ENCODE assay signal across 20 cellular contexts in genomic region chr18:36322734-36323133, GRCh38. TPM values are rescaled to one million over a fixed set of nuclear protein-coding genes. Genes with fewer than 3 reads are reported as not detected.
A peak's percentile ranks its signal among the peaks of the same experiment; 100 is the strongest.
DNase-seq lines count a peak whose midpoint lies in the region; TF ChIP-seq lines count a peak whose summit lies in the region.
"Had no signal": no experiment of that assay in that cellular context is flagged by ENCODE, and none has a peak within 500 bp of the region (broad histone marks: within the 10 kb centered on the region; RNA-seq: fewer than 3 reads in every experiment).

No MANE protein-coding gene starts in this region.

- H4K91ac ChIP-seq in neuronal stem cell (ENCODE audit: low read depth, low read length, poor library complexity) = no peak overlapping the region

- TF ChIP-seq CTCF in coronary artery (IDR thresholded peaks at IDR 0.05) (no peak), cardiac muscle cell (IDR thresholded peaks at IDR 0.05; ENCODE audit: low read depth, low read length) (no peak), right atrium auricular region (IDR thresholded peaks at IDR 0.05) (no peak), WERI-Rb-1 (IDR thresholded peaks at IDR 0.05; ENCODE audit: low read depth, low read length) (no peak)

- H3K27ac ChIP-seq in coronary artery = no peak overlapping the region
- peak overlapping the region; percentile 94 for H3K27ac ChIP-seq in cardiac muscle cell
- no peak overlapping the region for H3K27ac ChIP-seq in right atrium auricular region
- H3K27ac ChIP-seq in neuronal stem cell (replicated peaks; ENCODE audit: low read length) = no peak overlapping the region
- no peak overlapping the region for H3K27ac ChIP-seq in WERI-Rb-1

- H2BK120ac ChIP-seq in neuronal stem cell (ENCODE audit: low read depth, low read length) = no peak overlapping the region

- H3K4me2 ChIP-seq in neuronal stem cell (ENCODE audit: insufficient read depth, low read length, poor library complexity, severe bottlenecking) = no peak overlapping the region
- H3K4me2 ChIP-seq: GM23338 had no signal

- H2AK5ac ChIP-seq in neuronal stem cell (ENCODE audit: low read depth, low read length) = no peak overlapping the region

- H2AFZ ChIP-seq in neuronal stem cell (ENCODE audit: low read length) = no peak overlapping the region
- H2AFZ ChIP-seq: GM23338 had no signal

- DNase-seq in coronary artery (ENCODE audit: low spot score) (peak; percentile 36), cardiac muscle cell (ENCODE audit: low read depth in 1 of 2, low spot score in 1 of 2) (no peak), right atrium auricular region (ENCODE audit: low spot score) (peak; percentile 28), neuronal stem cell (ENCODE audit: low spot score) (no peak), WERI-Rb-1 (no peak), iPS-NIHi11 (ENCODE audit: low spot score) (no peak), globus pallidus (ENCODE audit: low spot score) (no peak)
- DNase-seq: ACHN; BE2C; C1 segment of cervical spinal cord; CD4-positive, CD25-positive, alpha-beta regulatory T cell; CD8-positive, alpha-beta memory T cell; COR-L47; DMS 273 treated with DMSO at 0.1 percent for 48 hours; DND-41; EL; H7 had no signal

- no peak overlapping the region for H2BK5ac ChIP-seq in neuronal stem cell (ENCODE audit: low read length)

- no peaks in the 10 kb centered on the region for H3K27me3 ChIP-seq in cardiac muscle cell
- no peaks in the 10 kb centered on the region for H3K27me3 ChIP-seq in right atrium auricular region
- H3K27me3 ChIP-seq in neuronal stem cell (ENCODE audit: control insufficient read depth in 3 of 3, insufficient read depth in 3 of 3, low read depth in 1 of 3, low read length in 3 of 3) = no peaks in the 10 kb centered on the region
- H3K27me3 ChIP-seq in WERI-Rb-1 (ENCODE audit: insufficient read depth, low read depth, severe bottlenecking) = no peaks in the 10 kb centered on the region
- H3K27me3 ChIP-seq: BE2C had no signal

- H3K79me1 ChIP-seq in neuronal stem cell (ENCODE audit: low read depth, low read length) = peaks cover 9% of the 10 kb centered on the region

- H3K9ac ChIP-seq in neuronal stem cell (ENCODE audit: low read depth, low read length, poor library complexity) = no peak overlapping the region

- H3K4me1 ChIP-seq in cardiac muscle cell (ENCODE audit: low read depth) = peaks cover 49% of the 10 kb centered on the region
- peaks cover 0 to 46% of the 10 kb centered on the region in 2 donors for H3K4me1 ChIP-seq in right atrium auricular region
- H3K4me1 ChIP-seq in neuronal stem cell (ENCODE audit: control insufficient read depth in 2 of 2, insufficient read depth in 1 of 2, low read depth in 1 of 2, low read length in 2 of 2) = peaks cover 0 to 7% of the 10 kb centered on the region in 2 donors
- H3K4me1 ChIP-seq: BE2C had no signal

- H3K4ac ChIP-seq in neuronal stem cell (ENCODE audit: low read length) = no peak overlapping the region

- WGBS in neuronal stem cell (ENCODE audit: extremely low coverage in 2 of 2, insufficient read length in 2 of 2, insufficient replicate concordance in 1 of 2), 2 donors = no CpG with 5 or more reads among the region's 4 CpGs

- H3K36me3 ChIP-seq in cardiac muscle cell (no peaks in the 10 kb centered on the region), right atrium auricular region (no peaks in the 10 kb centered on the region), neuronal stem cell (replicated peaks in 1 of 2; ENCODE audit: control insufficient read depth in 2 of 2, insufficient read depth in 2 of 2, low read length in 2 of 2) (peaks cover 0 to 8% of the 10 kb centered on the region in 2 donors), WERI-Rb-1 (no peaks in the 10 kb centered on the region)
- H3K36me3 ChIP-seq: BE2C had no signal

- H3K9me3 ChIP-seq in cardiac muscle cell (ENCODE audit: low read depth) = peaks cover 3% of the 10 kb centered on the region
- H3K9me3 ChIP-seq in right atrium auricular region = peaks cover 0 to 7% of the 10 kb centered on the region in 2 donors
- H3K9me3 ChIP-seq in neuronal stem cell (replicated peaks in 1 of 2; ENCODE audit: control insufficient read depth in 2 of 2, insufficient read depth in 1 of 2, low read depth in 1 of 2, low read length in 2 of 2) = peaks cover 0 to 6% of the 10 kb centered on the region in 2 donors
- peaks cover 5% of the 10 kb centered on the region for H3K9me3 ChIP-seq in WERI-Rb-1 (ENCODE audit: severe bottlenecking)
- H3K9me3 ChIP-seq: BE2C had no signal

- no peak overlapping the region for H3K14ac ChIP-seq in neuronal stem cell (ENCODE audit: low read length)

- H3K18ac ChIP-seq in neuronal stem cell (ENCODE audit: low read length) = peak overlapping the region; percentile 13

- H2BK12ac ChIP-seq in neuronal stem cell (ENCODE audit: low read length) = no peak overlapping the region

- H4K8ac ChIP-seq in neuronal stem cell (ENCODE audit: low read depth, low read length) = no peak overlapping the region

- H3K4me3 ChIP-seq in coronary artery = no peak overlapping the region
- no peak overlapping the region for H3K4me3 ChIP-seq in cardiac muscle cell
- no peak overlapping the region for H3K4me3 ChIP-seq in right atrium auricular region
- H3K4me3 ChIP-seq in neuronal stem cell (ENCODE audit: low read length in 2 of 2) = no peak overlapping the region
- no peak overlapping the region for H3K4me3 ChIP-seq in WERI-Rb-1 (ENCODE audit: low read depth, low read length)
- H3K4me3 ChIP-seq: GM23338 had no signal

- H2BK15ac ChIP-seq in neuronal stem cell (ENCODE audit: low read length) = no peak overlapping the region

- H3K23ac ChIP-seq in neuronal stem cell (ENCODE audit: low read depth, low read length, poor library complexity) = peak overlapping the region; percentile 53

RNA-seq across cellular contexts. Expression of gene FHOD3, which starts 25.2 kb away (rescaled TPM):
- total RNA-seq in cardiac muscle cell (262 and 347 TPM in 2 replicates), right atrium auricular region (100 to 1,000 TPM in 1 of 2 donors, 10 to 100 TPM in 1; 66.0 to 114 TPM)
- polyA plus RNA-seq in cardiac muscle cell = 127 and 129 TPM in 2 replicates
- 32.6 TPM for polyA plus RNA-seq in neuronal stem cell (2013, experiment 1 of 2)
- 31.7 TPM for polyA plus RNA-seq in neuronal stem cell (2013, experiment 2 of 2)
- total RNA-seq: CD4-positive, CD25-positive, alpha-beta regulatory T cell; CD8-positive, alpha-beta memory T cell had no signal
- polyA plus RNA-seq: CD4-positive, CD25-positive, alpha-beta regulatory T cell; CD8-positive, alpha-beta memory T cell; HepG2; IgD-negative memory B cell had no signal

Comparison
In these comparisons a context has a peak if more than half of its experiments do, and no peak if none do; other contexts are left out.
1. DNase-seq: peak in coronary artery (single experiment) and right atrium auricular region (single experiment); none in cardiac muscle cell (0 of 2), neuronal stem cell (single experiment), WERI-Rb-1 (single experiment), iPS-NIHi11 (single experiment) and globus pallidus (single experiment).